In the genomic region with DNA sequence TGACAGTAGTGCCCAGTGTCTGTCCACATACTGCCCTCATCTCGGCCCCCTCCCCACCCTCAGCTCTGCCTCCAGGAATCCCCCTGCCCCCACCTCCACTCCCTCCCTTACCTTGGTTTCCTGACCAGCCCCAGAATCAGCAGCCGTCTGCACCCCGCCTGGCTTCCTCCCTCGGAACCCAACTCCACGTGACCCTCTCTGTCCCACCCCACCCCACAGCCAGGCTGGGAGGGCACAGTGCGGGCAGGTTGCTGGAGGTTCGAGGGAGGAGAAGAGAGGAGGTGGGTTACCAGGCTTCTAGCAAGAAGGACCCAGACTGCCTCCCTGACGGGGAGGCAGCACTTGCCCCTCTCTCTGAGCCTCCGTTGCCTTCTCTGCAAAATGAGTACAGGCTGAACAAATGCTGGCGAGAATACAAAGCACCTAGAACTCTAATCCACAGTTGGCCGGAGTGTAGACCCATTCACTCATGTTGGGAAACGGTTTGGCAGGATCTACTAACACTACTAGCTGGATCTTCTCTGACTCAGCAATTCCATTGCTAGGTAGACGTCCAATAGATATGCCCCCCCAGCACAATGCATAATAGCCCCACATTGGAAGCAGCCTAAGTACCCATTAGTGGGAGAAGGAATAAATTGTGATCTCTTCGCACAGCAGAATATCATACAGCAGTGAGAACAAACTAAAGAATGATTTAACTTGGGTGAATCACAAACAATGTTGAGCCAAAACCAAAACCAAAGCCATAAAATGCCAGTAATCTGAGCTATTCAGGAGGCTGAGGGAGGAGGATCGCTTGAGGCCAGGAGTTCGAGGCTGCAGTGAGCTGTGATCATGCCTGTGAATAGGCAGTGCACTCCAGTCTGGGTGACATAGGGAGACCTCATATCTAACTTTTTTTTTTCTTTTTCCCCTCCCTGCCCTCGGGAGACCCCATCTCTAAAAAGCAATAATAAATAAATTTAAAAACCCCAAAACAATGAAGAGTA, we compare ENCODE assay signal across 8 cellular contexts. TPM values are rescaled to one million over a fixed set of nuclear protein-coding genes. Genes with fewer than 3 reads are reported as not detected.
DNase-seq lines count a peak whose midpoint lies in the region; ATAC-seq and TF ChIP-seq lines count a peak whose summit lies in the region.

Gene RASAL3, minus strand, starts transcription at position 151 of the 992 bp plus-strand sequence. CDS start 186 bp downstream, outside the sequence.

- H3K4me3 ChIP-seq in CD8-positive, alpha-beta memory T cell (ENCODE audit: low read length) = peak within 1 kb of the TSS; percentile 98
- H3K4me3 ChIP-seq in esophagus muscularis mucosa (peak within 1 kb of the TSS; percentile 39 to 56 (median 43)), WERI-Rb-1 (ENCODE audit: low read depth, low read length) (no peak within 1 kb of the TSS)

- CTCF ChIA-PET in CD8-positive, alpha-beta memory T cell (lab: Charles Lee) = interaction anchor here (2.6 to 5.4 kb wide), 4 partner anchors 12 to 91 kb away, joined by 15 to 35 read pairs (median 20); partner anchors contain the start of gene AKAP8L
- CTCF ChIA-PET in activated CD4-positive, alpha-beta memory T cell treated with anti-CD3 and anti-CD28 coated beads for 36 hours (lab: Charles Lee) = interaction anchor here (1.0 to 2.0 kb wide), 6 partner anchors 14 to 91 kb away, joined by 3 to 19 read pairs (median 8); partner anchors contain the start of genes AKAP8L and WIZ

- no peak for TF ChIP-seq CTCF in esophagus muscularis mucosa (IDR thresholded peaks at IDR 0.05)
- no peak for TF ChIP-seq CTCF in WERI-Rb-1 (IDR thresholded peaks at IDR 0.05; ENCODE audit: low read depth, low read length)

- DNase-seq in CD8-positive, alpha-beta memory T cell = peak; percentile 51 to 75 (median 60)
- peak; percentile 80 for DNase-seq in activated CD4-positive, alpha-beta memory T cell treated with anti-CD3 and anti-CD28 coated beads for 36 hours
- DNase-seq in esophagus muscularis mucosa (ENCODE audit: extremely low spot score) (no peak), WERI-Rb-1 (no peak)
- peak; percentile 46 to 47 for DNase-seq in stimulated activated CD4-positive, alpha-beta T cell treated with anti-CD3 and anti-CD28 coated beads, Interleukin-2, amount 100 ng/mL, for 48 hours

- POLR2A ChIA-PET in CD8-positive, alpha-beta memory T cell (lab: Charles Lee) = interaction anchor here (0.7 to 3.4 kb wide), 12 partner anchors 9 to 91 kb away, joined by 3 to 18 read pairs (median 6); partner anchors contain the start of genes AKAP8, AKAP8L and WIZ
- POLR2A ChIA-PET in activated CD4-positive, alpha-beta memory T cell treated with anti-CD3 and anti-CD28 coated beads for 36 hours (lab: Charles Lee) = interaction anchor here (0.5 to 2.3 kb wide), 11 partner anchors 10 to 917 kb away, joined by 4 to 21 read pairs (median 5); partner anchors contain the start of genes AKAP8 and AKAP8L

- TF ChIP-seq POLR2A in esophagus muscularis mucosa (IDR thresholded peaks at IDR 0.05; ENCODE audit: low read depth) = no peak

- H3K27me3 ChIP-seq in CD8-positive, alpha-beta memory T cell (ENCODE audit: insufficient read depth, low read length, poor library complexity, severe bottlenecking) = no peaks in the 10 kb centered on the region
- H3K27me3 ChIP-seq in esophagus muscularis mucosa (peaks cover 0 to 83% (median 22%) of the 10 kb centered on the region in 4 donors), WERI-Rb-1 (ENCODE audit: insufficient read depth, low read depth, severe bottlenecking) (peaks cover 73% of the 10 kb centered on the region)

- H3K36me3 ChIP-seq in CD8-positive, alpha-beta memory T cell (ENCODE audit: insufficient read depth, low read length) = peaks cover 23% of the 10 kb centered on the region
- H3K36me3 ChIP-seq in esophagus muscularis mucosa = no peaks in the 10 kb centered on the region
- H3K36me3 ChIP-seq in WERI-Rb-1 = no peaks in the 10 kb centered on the region

- peaks cover 79% of the 10 kb centered on the region for H3K4me1 ChIP-seq in CD8-positive, alpha-beta memory T cell (ENCODE audit: insufficient read depth, low read length)
- H3K4me1 ChIP-seq in esophagus muscularis mucosa = peaks cover 5 to 11% (median 7%) of the 10 kb centered on the region in 4 donors

- peak within 1 kb of the TSS; percentile 91 to 99 (median 97) for H3K27ac Mint-ChIP-seq in CD8-positive, alpha-beta memory T cell
- H3K27ac Mint-ChIP-seq in activated CD4-positive, alpha-beta memory T cell treated with anti-CD3 and anti-CD28 coated beads for 36 hours = peak within 1 kb of the TSS; percentile 96

- intact Hi-C loops in activated CD4-positive, alpha-beta memory T cell treated with anti-CD3 and anti-CD28 coated beads for 36 hours (cut with micrococcal nuclease) = no loop called here
- intact Hi-C loops in esophagus muscularis mucosa (cut with DNase I) = no loop called here

- H3K4me1 Mint-ChIP-seq in CD8-positive, alpha-beta memory T cell = peaks cover 60 to 80% (median 75%) of the 10 kb centered on the region in 3 donors
- peaks cover 54% of the 10 kb centered on the region for H3K4me1 Mint-ChIP-seq in activated CD4-positive, alpha-beta memory T cell treated with anti-CD3 and anti-CD28 coated beads for 36 hours (ENCODE audit: low read depth)

- no peak for TF ChIP-seq EP300 in esophagus muscularis mucosa (IDR thresholded peaks at IDR 0.05)

- H3K9me3 ChIP-seq in CD8-positive, alpha-beta memory T cell (ENCODE audit: low read length) = no peaks in the 10 kb centered on the region
- H3K9me3 ChIP-seq in esophagus muscularis mucosa = no peaks in the 10 kb centered on the region
- no peaks in the 10 kb centered on the region for H3K9me3 ChIP-seq in WERI-Rb-1 (ENCODE audit: severe bottlenecking)

- H3K4me3 Mint-ChIP-seq in CD8-positive, alpha-beta memory T cell = peak within 1 kb of the TSS; percentile 92 to 99 (median 97)
- peak within 1 kb of the TSS; percentile 89 for H3K4me3 Mint-ChIP-seq in activated CD4-positive, alpha-beta memory T cell treated with anti-CD3 and anti-CD28 coated beads for 36 hours

- peaks cover 0 to 38% (median 2%) of the 10 kb centered on the region in 3 donors for H3K36me3 Mint-ChIP-seq in CD8-positive, alpha-beta memory T cell
- H3K36me3 Mint-ChIP-seq in activated CD4-positive, alpha-beta memory T cell treated with anti-CD3 and anti-CD28 coated beads for 36 hours = peaks cover 31% of the 10 kb centered on the region

- WGBS in esophagus muscularis mucosa = 28% methylated on average over 16 of the region's 17 CpGs

- H3K27ac ChIP-seq in CD8-positive, alpha-beta memory T cell (ENCODE audit: low read depth, low read length) = peak within 1 kb of the TSS; percentile 80
- peak within 1 kb of the TSS in 3 of 4 donors; percentile 39 to 47 (median 40) for H3K27ac ChIP-seq in esophagus muscularis mucosa (replicated peaks in 1 of 4)
- H3K27ac ChIP-seq in WERI-Rb-1 = no peak within 1 kb of the TSS

- peak; percentile 55 for ATAC-seq in HG03432 (IDR thresholded peaks at IDR 0.05; ENCODE audit: unreplicated experiment)
- ATAC-seq in SK-N-SH treated with all-trans-retinoic acid at 6 μM for 48 hours = no peak
- ATAC-seq in GM18873 (IDR thresholded peaks at IDR 0.05; ENCODE audit: low FRiP score, unreplicated experiment) = no peak

- peaks cover 0 to 3% of the 10 kb centered on the region in 2 donors for H3K27me3 Mint-ChIP-seq in CD8-positive, alpha-beta memory T cell
- H3K27me3 Mint-ChIP-seq in activated CD4-positive, alpha-beta memory T cell treated with anti-CD3 and anti-CD28 coated beads for 36 hours = no peaks in the 10 kb centered on the region

- no peaks in the 10 kb centered on the region for H3K9me3 Mint-ChIP-seq in CD8-positive, alpha-beta memory T cell
- H3K9me3 Mint-ChIP-seq in activated CD4-positive, alpha-beta memory T cell treated with anti-CD3 and anti-CD28 coated beads for 36 hours = peaks cover 2% of the 10 kb centered on the region

TF ChIP-seq in SK-N-SH treated with all-trans-retinoic acid at 6 μM for 48 hours, 23 proteins besides CTCF, POLR2A, EP300 and RAD21:
- no peak for TF ChIP-seq ZC3H10 (CRISPR knock-in tag; IDR thresholded peaks at IDR 0.05)
- no peak for TF ChIP-seq ARNTL (CRISPR knock-in tag; IDR thresholded peaks at IDR 0.05; ENCODE audit: borderline replicate concordance, low read depth)

RNA-seq across cellular contexts. Expression of gene RASAL3, which starts in this region (rescaled TPM):
- total RNA-seq in CD8-positive, alpha-beta memory T cell = 100 to 1,000 TPM; 120 to 125 TPM
- 144 TPM for polyA plus RNA-seq in CD8-positive, alpha-beta memory T cell
- total RNA-seq in activated CD4-positive, alpha-beta memory T cell treated with anti-CD3 and anti-CD28 coated beads for 36 hours = 100 to 1,000 TPM; 125 to 130 TPM
- 1 to 10 TPM; 2.5 to 3.9 (median 2.8) TPM for total RNA-seq in esophagus muscularis mucosa

Comparison
In these comparisons a context has a peak if more than half of its experiments do, and no peak if none do; other contexts are left out.
1. RNA of gene RASAL3 (total RNA-seq): 125 to 130 TPM in activated CD4-positive, alpha-beta memory T cell treated with anti-CD3 and anti-CD28 coated beads for 36 hours and 120 to 125 TPM in CD8-positive, alpha-beta memory T cell; 2.5 to 3.9 TPM in esophagus muscularis mucosa; every median in the first group is over 10 times any median in the second.
2. DNase-seq: peak in CD8-positive, alpha-beta memory T cell (5 of 5), activated CD4-positive, alpha-beta memory T cell treated with anti-CD3 and anti-CD28 coated beads for 36 hours (single experiment) and stimulated activated CD4-positive, alpha-beta T cell treated with anti-CD3 and anti-CD28 coated beads, Interleukin-2, amount 100 ng/mL, for 48 hours (2 of 2); none in esophagus muscularis mucosa (single experiment) and WERI-Rb-1 (single experiment).